14 cellular contexts compared by ENCODE assay signal in genomic region chr1:95238304-95238703, GRCh38. TPM values are rescaled to one million over a fixed set of nuclear protein-coding genes. Genes with fewer than 3 reads are reported as not detected.
DNase-seq lines count a peak whose midpoint lies in the region; ATAC-seq and TF ChIP-seq lines count a peak whose summit lies in the region.
"Had no signal": no experiment of that assay in that cellular context is flagged by ENCODE, and none has a peak within 500 bp of the region (broad histone marks: within the 10 kb centered on the region; RNA-seq: fewer than 3 reads in every experiment).

No MANE protein-coding gene starts in this region.

- intact Hi-C loops in activated CD8-positive, alpha-beta T cell treated with anti-CD3 and anti-CD28 coated beads for 36 hours (cut with micrococcal nuclease) = no loop called here
- intact Hi-C loops in vagina (cut with DNase I) = no loop called here

- H3K36me3 ChIP-seq in vagina = peaks cover 0 to 12% of the 10 kb centered on the region in 2 donors

- no peaks in the 10 kb centered on the region for H3K9me3 Mint-ChIP-seq in activated CD8-positive, alpha-beta T cell treated with anti-CD3 and anti-CD28 coated beads, Interleukin-2, amount 10 ng/mL, durations not matched to agents 7 days and 5 days (ENCODE audit: insufficient read depth)
- H3K9me3 Mint-ChIP-seq in activated CD8-positive, alpha-beta T cell treated with anti-CD3 and anti-CD28 coated beads for 36 hours = peaks cover 11% of the 10 kb centered on the region

- CTCF ChIA-PET in activated CD8-positive, alpha-beta T cell treated with anti-CD3 and anti-CD28 coated beads, Interleukin-2, amount 10 ng/mL, durations not matched to agents 7 days and 5 days (lab: Charles Lee) = interaction anchor here (2.5 kb wide), 1 partner anchor 154 kb away, joined by 9 read pairs; no protein-coding TSS in a partner anchor
- CTCF ChIA-PET in activated CD8-positive, alpha-beta T cell treated with anti-CD3 and anti-CD28 coated beads for 36 hours (lab: Charles Lee) = interaction anchor here (2.3 kb wide), 1 partner anchor 154 kb away, joined by 7 read pairs; no protein-coding TSS in a partner anchor

- POLR2A ChIA-PET in activated CD8-positive, alpha-beta T cell treated with anti-CD3 and anti-CD28 coated beads, Interleukin-2, amount 10 ng/mL, durations not matched to agents 7 days and 5 days (lab: Charles Lee) = no interaction called here
- POLR2A ChIA-PET in activated CD8-positive, alpha-beta T cell treated with anti-CD3 and anti-CD28 coated beads for 36 hours (lab: Charles Lee) = no interaction called here

- H3K4me1 Mint-ChIP-seq in activated CD8-positive, alpha-beta T cell treated with anti-CD3 and anti-CD28 coated beads, Interleukin-2, amount 10 ng/mL, durations not matched to agents 7 days and 5 days (ENCODE audit: low read depth) = peaks cover 22% of the 10 kb centered on the region
- peaks cover 51% of the 10 kb centered on the region for H3K4me1 Mint-ChIP-seq in activated CD8-positive, alpha-beta T cell treated with anti-CD3 and anti-CD28 coated beads for 36 hours (ENCODE audit: low read depth)
- peaks cover 33% of the 10 kb centered on the region for H3K4me1 Mint-ChIP-seq in T-helper 17 cell

- no peak for DNase-seq in activated CD8-positive, alpha-beta T cell treated with anti-CD3 and anti-CD28 coated beads, Interleukin-2, amount 10 ng/mL, durations not matched to agents 7 days and 5 days
- DNase-seq in activated CD8-positive, alpha-beta T cell treated with anti-CD3 and anti-CD28 coated beads for 36 hours = no peak
- DNase-seq in T-helper 17 cell (no peak), coronary artery (ENCODE audit: low spot score) (no peak), retinal pigment epithelial cell (ENCODE audit: low read depth) (no peak), vagina (ENCODE audit: extremely low spot score in 2 of 2) (no peak), NCI-H345 treated with DMSO at 0.1 percent for 48 hours (lab: John Stamatoyannopoulos, UW; ENCODE audit: unreplicated experiment) (no peak)
- DNase-seq: Caco-2; CD8-positive, alpha-beta memory T cell; GF-D8 had no signal

- peak overlapping the region; percentile 45 for H3K27ac Mint-ChIP-seq in activated CD8-positive, alpha-beta T cell treated with anti-CD3 and anti-CD28 coated beads, Interleukin-2, amount 10 ng/mL, durations not matched to agents 7 days and 5 days
- no peak overlapping the region for H3K27ac Mint-ChIP-seq in activated CD8-positive, alpha-beta T cell treated with anti-CD3 and anti-CD28 coated beads for 36 hours
- peak overlapping the region; percentile 45 for H3K27ac Mint-ChIP-seq in T-helper 17 cell

- H3K27me3 Mint-ChIP-seq in activated CD8-positive, alpha-beta T cell treated with anti-CD3 and anti-CD28 coated beads, Interleukin-2, amount 10 ng/mL, durations not matched to agents 7 days and 5 days (ENCODE audit: low read depth) = no peaks in the 10 kb centered on the region
- no peaks in the 10 kb centered on the region for H3K27me3 Mint-ChIP-seq in activated CD8-positive, alpha-beta T cell treated with anti-CD3 and anti-CD28 coated beads for 36 hours
- no peaks in the 10 kb centered on the region for H3K27me3 Mint-ChIP-seq in T-helper 17 cell
- H3K27me3 Mint-ChIP-seq: CD8-positive, alpha-beta memory T cell had no signal

- TF ChIP-seq CTCF in activated CD8-positive, alpha-beta T cell treated with anti-CD3 and anti-CD28 coated beads for 36 hours (IDR thresholded peaks at IDR 0.05) = no peak
- TF ChIP-seq CTCF in coronary artery (IDR thresholded peaks at IDR 0.05) = no peak
- TF ChIP-seq CTCF in retinal pigment epithelial cell (conservative IDR thresholded peaks at IDR 0.05; ENCODE audit: low read depth, low read length) = no peak
- no peak for TF ChIP-seq CTCF in vagina (IDR thresholded peaks at IDR 0.05)

- ATAC-seq in activated CD8-positive, alpha-beta T cell treated with anti-CD3 and anti-CD28 coated beads, Interleukin-2, amount 10 ng/mL, durations not matched to agents 7 days and 5 days = no peak
- ATAC-seq in activated CD8-positive, alpha-beta T cell treated with anti-CD3 and anti-CD28 coated beads for 36 hours = no peak
- ATAC-seq in T-helper 17 cell (no peak), HG03045 (IDR thresholded peaks at IDR 0.05; ENCODE audit: unreplicated experiment) (no peak)

- H3K36me3 Mint-ChIP-seq in activated CD8-positive, alpha-beta T cell treated with anti-CD3 and anti-CD28 coated beads, Interleukin-2, amount 10 ng/mL, durations not matched to agents 7 days and 5 days (ENCODE audit: low read depth) = peaks cover 64% of the 10 kb centered on the region
- H3K36me3 Mint-ChIP-seq in activated CD8-positive, alpha-beta T cell treated with anti-CD3 and anti-CD28 coated beads for 36 hours (ENCODE audit: low read depth) = peaks cover 53% of the 10 kb centered on the region
- peaks cover 3% of the 10 kb centered on the region for H3K36me3 Mint-ChIP-seq in T-helper 17 cell (ENCODE audit: low read depth)

- no peak overlapping the region for H3K4me3 Mint-ChIP-seq in activated CD8-positive, alpha-beta T cell treated with anti-CD3 and anti-CD28 coated beads, Interleukin-2, amount 10 ng/mL, durations not matched to agents 7 days and 5 days
- no peak overlapping the region for H3K4me3 Mint-ChIP-seq in activated CD8-positive, alpha-beta T cell treated with anti-CD3 and anti-CD28 coated beads for 36 hours
- H3K4me3 Mint-ChIP-seq in T-helper 17 cell = no peak overlapping the region

- H3K27me3 ChIP-seq in vagina = no peaks in the 10 kb centered on the region

- no peak for TF ChIP-seq POLR2A in vagina (IDR thresholded peaks at IDR 0.05)

- H3K9me3 ChIP-seq in T-helper 17 cell (ENCODE audit: control insufficient read depth, low read length, poor library complexity, severe bottlenecking) (no peaks in the 10 kb centered on the region), vagina (no peaks in the 10 kb centered on the region)
- H3K9me3 ChIP-seq: Caco-2, HAP-1 had no signal

- peak overlapping the region; percentile 33 for H3K4me3 ChIP-seq in coronary artery
- H3K4me3 ChIP-seq in retinal pigment epithelial cell (ENCODE audit: low read length) = peak overlapping the region; percentile 11
- no peak overlapping the region for H3K4me3 ChIP-seq in vagina
- H3K4me3 ChIP-seq: HAP-1 had no signal

- H3K4me1 ChIP-seq in vagina = peaks cover 30% of the 10 kb centered on the region

- H3K27ac ChIP-seq in coronary artery = no peak overlapping the region
- no peak overlapping the region for H3K27ac ChIP-seq in vagina
- H3K27ac ChIP-seq: 22Rv1, HL-60 had no signal

RNA-seq across cellular contexts. Expression of gene RWDD3, which starts 4.3 kb away (rescaled TPM):
- 10 to 100 TPM; 16.8 to 17.1 TPM for total RNA-seq in activated CD8-positive, alpha-beta T cell treated with anti-CD3 and anti-CD28 coated beads, Interleukin-2, amount 10 ng/mL, durations not matched to agents 7 days and 5 days
- 10 to 100 TPM; 15.2 to 17.8 TPM for total RNA-seq in activated CD8-positive, alpha-beta T cell treated with anti-CD3 and anti-CD28 coated beads for 36 hours
- total RNA-seq in T-helper 17 cell (10 to 100 TPM in 1 of 2 donors, 1 to 10 TPM in 1; 10.0 to 13.4 TPM), vagina (17.9 TPM)

Comparison
In these comparisons a context has a peak if more than half of its experiments do, and no peak if none do; other contexts are left out.
1. H3K4me3 ChIP-seq: peak in coronary artery (single experiment) and retinal pigment epithelial cell (single experiment); none in vagina (0 of 2).